ENCODE assay signal across 8 cellular contexts in the genomic region with DNA sequence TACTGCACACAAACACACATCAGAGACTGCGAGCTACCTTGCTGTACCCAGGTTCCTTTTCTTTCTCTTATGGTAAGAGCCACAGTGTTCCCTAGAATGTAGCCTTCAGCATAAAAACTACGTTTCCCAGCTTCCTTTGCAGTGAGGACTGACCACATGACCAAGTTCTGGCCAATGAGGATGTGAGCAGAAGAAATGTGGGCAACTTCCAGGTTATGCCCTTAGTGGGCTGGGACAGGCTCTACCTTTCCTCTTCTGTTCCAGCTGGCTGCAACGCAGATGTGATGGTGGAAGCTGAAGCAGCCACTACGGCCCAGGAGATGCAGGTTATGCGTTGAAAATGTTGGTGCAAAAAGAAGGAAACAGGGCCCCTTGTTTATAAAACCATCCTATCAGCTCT. TPM values are rescaled to one million over a fixed set of nuclear protein-coding genes. Genes with fewer than 3 reads are reported as not detected.
A peak's percentile ranks its signal among the peaks of the same experiment; 100 is the strongest.
DNase-seq lines count a peak whose midpoint lies in the region; ATAC-seq lines count a peak whose summit lies in the region.

No MANE protein-coding gene starts in this region.

- ATAC-seq in HG03159 (IDR thresholded peaks at IDR 0.05; ENCODE audit: unreplicated experiment) (no peak), HG03432 (IDR thresholded peaks at IDR 0.05; ENCODE audit: unreplicated experiment) (no peak)

- in situ Hi-C loops in G401 (cut with HindIII; ENCODE audit: low sequenced_read_pairs), result no loop called here

- DNase-seq in AG08396 (ENCODE audit: low spot score) (peak; percentile 35), G401 (ENCODE audit: low spot score) (peak; percentile 58), NCI-H526 treated with DMSO at 0.1 percent for 48 hours (lab: John Stamatoyannopoulos, UW) (peak; percentile 28), dermis blood vessel endothelial cell (peak; percentile 50), superior temporal gyrus (ENCODE audit: extremely low spot score) (peak; percentile 20), NCI-H1048 (lab: John Stamatoyannopoulos, UW) (no peak)

RNA-seq across cellular contexts. Expression of gene VRK3, which starts 27.5 kb away (rescaled TPM):
- 26.0 and 28.6 TPM in 2 replicates for total RNA-seq in G401 (2014; rRNA removed; shearing (Covaris generic))
- 23.9 and 25.5 TPM in 2 replicates for total RNA-seq in dermis blood vessel endothelial cell

RNA-seq across cellular contexts. Expression of gene ZNF473, which starts 28.1 kb away (rescaled TPM):
- 15.5 and 42.5 TPM in 2 replicates for total RNA-seq in G401 (2014; rRNA removed; shearing (Covaris generic))
- 6.9 and 12.3 TPM in 2 replicates for total RNA-seq in dermis blood vessel endothelial cell

RNA-seq across cellular contexts. Expression of gene SIGLEC11, which starts 36.7 kb away (rescaled TPM):
- not detected in 2 replicates for total RNA-seq in G401 (2014; rRNA removed; shearing (Covaris generic))
- not detected in 2 replicates for total RNA-seq in dermis blood vessel endothelial cell
